Comparison of ENCODE assay signal across 12 cellular contexts in the genomic region with DNA sequence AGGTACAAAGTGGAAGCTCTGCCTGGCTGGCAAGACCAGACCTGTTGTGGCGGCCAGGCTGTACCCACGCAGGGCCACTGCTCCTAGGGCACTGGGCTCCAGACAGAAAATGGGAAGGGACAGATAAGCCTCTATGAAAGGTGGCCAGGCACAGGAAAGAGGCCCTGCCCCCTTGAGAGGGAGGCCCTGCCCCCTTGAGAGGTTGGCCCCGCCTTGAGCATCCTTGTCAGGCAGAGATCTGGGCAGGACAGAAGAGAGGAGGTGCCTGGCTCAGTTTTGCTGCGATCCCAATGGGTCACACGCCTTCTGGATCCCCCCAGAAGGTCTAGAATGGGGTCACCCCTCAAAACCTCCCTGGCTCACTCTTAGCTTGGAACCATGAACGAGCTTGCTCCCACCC. TPM values are rescaled to one million over a fixed set of nuclear protein-coding genes. Genes with fewer than 3 reads are reported as not detected.
DNase-seq lines count a peak whose midpoint lies in the region; ATAC-seq, FAIRE-seq and TF ChIP-seq lines count a peak whose summit lies in the region.
"Had no signal": no experiment of that assay in that cellular context is flagged by ENCODE, and none has a peak within 500 bp of the region (broad histone marks: within the 10 kb centered on the region; RNA-seq: fewer than 3 reads in every experiment).

No MANE protein-coding gene starts in this region.

- H3K27ac Mint-ChIP-seq in CD4-positive, alpha-beta T cell: peak overlapping the region; percentile 84
- H3K27ac Mint-ChIP-seq in activated T-helper 2 cell treated with anti-CD3 and anti-CD28 coated beads, Interferon-gamma antibody, Interleukin-2, Interleukin-4, amounts not matched to agents 10 μg/mL and 5 μg/mL and 100 μg/mL, durations not matched to agents 14 hours and 24 hours and 36 hours: peak overlapping the region; percentile 30
- H3K27ac Mint-ChIP-seq in naive thymus-derived CD8-positive, alpha-beta T cell: peak overlapping the region in 9 of 10 donors; percentile 49 to 93 (median 88)

- CTCF ChIA-PET in CD4-positive, alpha-beta T cell (lab: Charles Lee): interaction anchor here (0.9 kb wide), 1 partner anchor 52 kb away, joined by 3 read pairs; no protein-coding TSS in a partner anchor
- CTCF ChIA-PET in HCT116 (lab: Charles Lee): interaction anchor here (1.0 kb wide), 1 partner anchor 52 kb away, joined by 3 read pairs; no protein-coding TSS in a partner anchor

- H3K9me3 Mint-ChIP-seq in CD4-positive, alpha-beta T cell: no peaks in the 10 kb centered on the region
- H3K9me3 Mint-ChIP-seq in activated T-helper 2 cell treated with anti-CD3 and anti-CD28 coated beads, Interferon-gamma antibody, Interleukin-2, Interleukin-4, amounts not matched to agents 10 μg/mL and 5 μg/mL and 100 μg/mL, durations not matched to agents 14 hours and 24 hours and 36 hours: no peaks in the 10 kb centered on the region
- peaks cover 0 to 1% (median 0%) of the 10 kb centered on the region in 9 donors for H3K9me3 Mint-ChIP-seq in naive thymus-derived CD8-positive, alpha-beta T cell

- no peak overlapping the region for H3K4me3 Mint-ChIP-seq in CD4-positive, alpha-beta T cell
- H3K4me3 Mint-ChIP-seq in activated T-helper 2 cell treated with anti-CD3 and anti-CD28 coated beads, Interferon-gamma antibody, Interleukin-2, Interleukin-4, amounts not matched to agents 10 μg/mL and 5 μg/mL and 100 μg/mL, durations not matched to agents 14 hours and 24 hours and 36 hours (ENCODE audit: low read depth): no peak overlapping the region
- H3K4me3 Mint-ChIP-seq in naive thymus-derived CD8-positive, alpha-beta T cell: peak overlapping the region in 6 of 10 donors; percentile 15 to 59 (median 42)

- H3K4me3 ChIP-seq in HCT116 (replicated peaks in 1 of 2; ENCODE audit: low read depth in 1 of 2, low read length in 2 of 2): no peak overlapping the region

- intact Hi-C loops in CD4-positive, alpha-beta T cell (cut with DNase I, micrococcal nuclease): no loop called here
- intact Hi-C loops in HCT116 (cut with micrococcal nuclease): no loop called here
- intact Hi-C loops in activated T-helper 2 cell treated with anti-CD3 and anti-CD28 coated beads, Interferon-gamma antibody, Interleukin-2, Interleukin-4, amounts not matched to agents 10 μg/mL and 5 μg/mL and 100 μg/mL, durations not matched to agents 14 hours and 24 hours and 36 hours (cut with micrococcal nuclease): no loop called here

- BruUV-seq in HCT116 (replicated peaks; lab: Mats Ljungman, UMichigan): no TSS peak

- H3K27ac ChIP-seq in CD4-positive, alpha-beta T cell (ENCODE audit: low read depth, low read length): no peak overlapping the region
- H3K27ac ChIP-seq in HCT116 (ENCODE audit: low read depth, low read length): no peak overlapping the region

- no peak overlapping the region for H3K9ac ChIP-seq in HCT116 (ENCODE audit: low read length)

- peaks cover 74% of the 10 kb centered on the region for H3K4me1 Mint-ChIP-seq in CD4-positive, alpha-beta T cell (ENCODE audit: low read depth)
- peaks cover 34% of the 10 kb centered on the region for H3K4me1 Mint-ChIP-seq in activated T-helper 2 cell treated with anti-CD3 and anti-CD28 coated beads, Interferon-gamma antibody, Interleukin-2, Interleukin-4, amounts not matched to agents 10 μg/mL and 5 μg/mL and 100 μg/mL, durations not matched to agents 14 hours and 24 hours and 36 hours (ENCODE audit: low read depth)
- H3K4me1 Mint-ChIP-seq in naive thymus-derived CD8-positive, alpha-beta T cell: peaks cover 24 to 65% (median 42%) of the 10 kb centered on the region in 4 donors

- DNase-seq in CD4-positive, alpha-beta T cell: no peak
- DNase-seq in HCT116 (ENCODE audit: low read depth, low spot score): no peak
- no peak for DNase-seq in activated T-helper 2 cell treated with anti-CD3 and anti-CD28 coated beads, Interferon-gamma antibody, Interleukin-2, Interleukin-4, amounts not matched to agents 10 μg/mL and 5 μg/mL and 100 μg/mL, durations not matched to agents 14 hours and 24 hours and 36 hours (ENCODE audit: low spot score)
- no peak for DNase-seq in naive thymus-derived CD8-positive, alpha-beta T cell
- no peak for DNase-seq in putamen (ENCODE audit: low spot score)
- DNase-seq in AG20443 (ENCODE audit: low spot score): no peak
- DNase-seq in RCC 7860 (ENCODE audit: low spot score): no peak
- DNase-seq: amygdala, KBM-7, left cardiac atrium, NCI-H446 had no signal

- peaks cover 27 to 50% of the 10 kb centered on the region in 2 experiments; a peak in 3 of 4 replicates for H3K4me1 ChIP-seq in HCT116 (ENCODE audit: control insufficient read depth in 1 of 2, insufficient read depth in 2 of 2, low read length in 2 of 2)

- no peak overlapping the region for H2AFZ ChIP-seq in HCT116 (ENCODE audit: low read depth, low read length, poor library complexity, severe bottlenecking)

- peaks cover 25% of the 10 kb centered on the region; the same call in 1 of the 2 replicates for H3K79me2 ChIP-seq in HCT116 (ENCODE audit: insufficient read depth, low read length)

- RAD21 ChIA-PET in HCT116 (lab: Charles Lee; ENCODE audit: low non-redundant PET in 1 of 2, low total read pairs in 2 of 2, uncharacterized antibody in 2 of 2, unreplicated experiment in 2 of 2): no interaction called here

- TF ChIP-seq RAD21 in HCT116 (IDR thresholded peaks at IDR 0.05; ENCODE audit: low read depth): no peak

- no peaks in the 10 kb centered on the region for H4K20me1 ChIP-seq in HCT116 (ENCODE audit: insufficient read depth)

- TF ChIP-seq POLR2A in HCT116 (IDR thresholded peaks at IDR 0.05; ENCODE audit: borderline replicate concordance, extremely low read depth, insufficient read depth, insufficient read length): no peak

- H3K27me3 ChIP-seq in CD4-positive, alpha-beta T cell (ENCODE audit: control insufficient read depth, insufficient read depth, low read length): no peaks in the 10 kb centered on the region
- no peaks in the 10 kb centered on the region for H3K27me3 ChIP-seq in HCT116 (ENCODE audit: insufficient read depth, low read length)

- no peaks in the 10 kb centered on the region for H3K27me3 Mint-ChIP-seq in CD4-positive, alpha-beta T cell
- no peaks in the 10 kb centered on the region for H3K27me3 Mint-ChIP-seq in activated T-helper 2 cell treated with anti-CD3 and anti-CD28 coated beads, Interferon-gamma antibody, Interleukin-2, Interleukin-4, amounts not matched to agents 10 μg/mL and 5 μg/mL and 100 μg/mL, durations not matched to agents 14 hours and 24 hours and 36 hours (ENCODE audit: low read depth)
- no peaks in the 10 kb centered on the region for H3K27me3 Mint-ChIP-seq in naive thymus-derived CD8-positive, alpha-beta T cell

- POLR2A ChIA-PET in CD4-positive, alpha-beta T cell (lab: Charles Lee): interaction anchor here (0.6 to 3.8 kb wide), 2 partner anchors 13 to 15 kb away, joined by 3 to 21 read pairs; no protein-coding TSS in a partner anchor
- POLR2A ChIA-PET in HCT116 (lab: Charles Lee): no interaction called here
- POLR2A ChIA-PET in naive thymus-derived CD8-positive, alpha-beta T cell (lab: Charles Lee): interaction anchor here (1.0 to 4.0 kb wide), 3 partner anchors 15 to 38 kb away, joined by 4 to 35 read pairs (median 13); a partner anchor contains a TSS

- TF ChIP-seq CTCF in CD4-positive, alpha-beta T cell (IDR thresholded peaks at IDR 0.05): no peak
- no peak for TF ChIP-seq CTCF in HCT116 (IDR thresholded peaks at IDR 0.05 in 2 of 3, conservative IDR thresholded peaks at IDR 0.05 in 1 of 3; ENCODE audit: borderline replicate concordance in 1 of 3, insufficient read depth in 1 of 3, low read depth in 2 of 3, low read length in 2 of 3)

- peaks cover 6% of the 10 kb centered on the region for H3K36me3 Mint-ChIP-seq in CD4-positive, alpha-beta T cell (ENCODE audit: low read depth)
- H3K36me3 Mint-ChIP-seq in activated T-helper 2 cell treated with anti-CD3 and anti-CD28 coated beads, Interferon-gamma antibody, Interleukin-2, Interleukin-4, amounts not matched to agents 10 μg/mL and 5 μg/mL and 100 μg/mL, durations not matched to agents 14 hours and 24 hours and 36 hours (ENCODE audit: low read depth): peaks cover 16% of the 10 kb centered on the region
- peaks cover 0 to 2% (median 0%) of the 10 kb centered on the region in 3 donors for H3K36me3 Mint-ChIP-seq in naive thymus-derived CD8-positive, alpha-beta T cell

- no peaks in the 10 kb centered on the region for H3K9me2 ChIP-seq in HCT116 (ENCODE audit: insufficient read depth)

- ATAC-seq in CD4-positive, alpha-beta T cell (ENCODE audit: poor library complexity): peak; percentile 66
- ATAC-seq in HCT116 (peak; percentile 87), GM21423 (IDR thresholded peaks at IDR 0.05; ENCODE audit: unreplicated experiment) (no peak)
- peak; percentile 74 to 81 for ATAC-seq in naive thymus-derived CD8-positive, alpha-beta T cell

- no peak overlapping the region for H3K4me2 ChIP-seq in HCT116 (ENCODE audit: low read length)

- no peaks in the 10 kb centered on the region for H3K9me3 ChIP-seq in CD4-positive, alpha-beta T cell (ENCODE audit: control insufficient read depth, low read length)
- H3K9me3 ChIP-seq in HCT116 (ENCODE audit: control insufficient read depth in 1 of 2, insufficient read depth in 1 of 2, low read depth in 1 of 2, low read length in 2 of 2): no peaks in the 10 kb centered on the region

- FAIRE-seq in RCC 7860 (lab: Jason Lieb, UNC): no peak

- H3K36me3 ChIP-seq in HCT116 (ENCODE audit: control insufficient read depth in 1 of 2, insufficient read depth in 2 of 2, low read length in 2 of 2): no peaks in the 10 kb centered on the region

TF ChIP-seq in HCT116, 20 proteins besides CTCF, POLR2A, EP300 and RAD21 (continues in another document):
- TF ChIP-seq JUND (IDR thresholded peaks at IDR 0.05) (no peak), YY1 (IDR thresholded peaks at IDR 0.05; ENCODE audit: extremely low read depth, insufficient replicate concordance, low read depth, low read length) (no peak), EZH2phosphoT487 (IDR thresholded peaks at IDR 0.05; ENCODE audit: borderline replicate concordance) (no peak), EZH2 (IDR thresholded peaks at IDR 0.05) (no peak), SIN3A (IDR thresholded peaks at IDR 0.05; ENCODE audit: low read depth) (no peak)

RNA-seq across cellular contexts. Expression of a gene that starts 17.4 kb away (rescaled TPM):
- 10 to 100 TPM; 62.0 to 63.6 TPM for total RNA-seq in CD4-positive, alpha-beta T cell
- 66.8 TPM for total RNA-seq in HCT116 (2021; ENCODE audit: unreplicated experiment)
- polyA plus RNA-seq in HCT116 (2012): 64.9 and 72.0 TPM in 2 replicates
- 94.1 and 97.0 TPM in 2 replicates for total RNA-seq in activated T-helper 2 cell treated with anti-CD3 and anti-CD28 coated beads, Interferon-gamma antibody, Interleukin-2, Interleukin-4, amounts not matched to agents 10 μg/mL and 5 μg/mL and 100 μg/mL, durations not matched to agents 14 hours and 24 hours and 36 hours
- 10 to 100 TPM; 51.7 to 53.6 TPM for total RNA-seq in naive thymus-derived CD8-positive, alpha-beta T cell
- 10 to 100 TPM in 2 of 3 donors, 1 to 10 TPM in 1; 9.1 to 37.3 (median 20.5) TPM for polyA plus RNA-seq in naive thymus-derived CD8-positive, alpha-beta T cell

Comparison
In these comparisons a context has a peak if more than half of its experiments do, and no peak if none do; other contexts are left out.
1. H3K27ac Mint-ChIP-seq: peak in every context shown above with its lines; median percentile 88 in naive thymus-derived CD8-positive, alpha-beta T cell; 84 in CD4-positive, alpha-beta T cell; 30 in activated T-helper 2 cell treated with anti-CD3 and anti-CD28 coated beads, Interferon-gamma antibody, Interleukin-2, Interleukin-4, amounts not matched to agents 10 μg/mL and 5 μg/mL and 100 μg/mL, durations not matched to agents 14 hours and 24 hours and 36 hours.
2. H3K4me3 Mint-ChIP-seq: peak in naive thymus-derived CD8-positive, alpha-beta T cell (6 of 10); none in CD4-positive, alpha-beta T cell (single experiment) and activated T-helper 2 cell treated with anti-CD3 and anti-CD28 coated beads, Interferon-gamma antibody, Interleukin-2, Interleukin-4, amounts not matched to agents 10 μg/mL and 5 μg/mL and 100 μg/mL, durations not matched to agents 14 hours and 24 hours and 36 hours (single experiment).